1 cellular context compared by ENCODE assay signal in the genomic region with DNA sequence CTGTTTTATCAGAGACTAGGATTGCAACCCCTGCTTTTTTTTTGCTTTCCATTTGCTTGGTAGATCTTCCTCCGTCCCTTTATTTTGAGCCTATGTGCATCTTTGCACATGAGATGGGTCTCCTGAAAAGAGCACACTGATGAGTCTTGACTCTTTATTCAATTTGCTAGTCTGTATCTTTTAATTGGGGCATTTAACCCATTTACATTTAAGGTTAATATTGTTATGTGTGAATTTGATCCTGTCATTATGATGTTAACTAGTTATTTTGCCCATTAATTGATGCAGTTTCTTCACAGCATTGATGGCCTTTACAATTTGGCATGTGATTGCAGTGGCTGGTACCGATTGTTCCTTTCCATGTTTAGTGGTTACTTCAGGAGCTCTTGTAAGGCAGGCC. TPM values are rescaled to one million over a fixed set of nuclear protein-coding genes. Genes with fewer than 3 reads are reported as not detected.
"Had no signal": no experiment of that assay in that cellular context is flagged by ENCODE, and none has a peak within 500 bp of the region (broad histone marks: within the 10 kb centered on the region; RNA-seq: fewer than 3 reads in every experiment).

No MANE protein-coding gene starts in this region.

RNA-seq across cellular contexts. Expression of gene ADGRV1, which starts 21.3 kb away (rescaled TPM):
- total RNA-seq: MCF 10A had no signal
